Comparison of ENCODE assay signal across 2 cellular contexts in genomic region chr20:62350098-62350628, GRCh38.
TF ChIP-seq lines count a peak whose summit lies in the region.

No MANE protein-coding gene starts in this region.

TF ChIP-seq in A549, 52 proteins besides CTCF, POLR2A, EP300 and RAD21:
- 0 out of 2 replicates have a peak, but pooled peaks have one; percentile 11 for TF ChIP-seq ZSCAN20 (CRISPR knock-in tag; IDR thresholded peaks at IDR 0.05)
- peak; percentile 30; the same call in 1 of the 2 replicates for TF ChIP-seq JUNB (IDR thresholded peaks at IDR 0.05)
- TF ChIP-seq FOSB (CRISPR knock-in tag; IDR thresholded peaks at IDR 0.05): no peak
- peak; percentile 37 for TF ChIP-seq GATA3 (IDR thresholded peaks at IDR 0.05; ENCODE audit: borderline replicate concordance)
- peak; percentile 64; the same call in 1 of the 2 replicates for TF ChIP-seq FOSL2 (IDR thresholded peaks at IDR 0.05)
- peak; percentile 86 for TF ChIP-seq FOSL2 (CRISPR knock-in tag; IDR thresholded peaks at IDR 0.05)
- TF ChIP-seq HOXB5 (CRISPR knock-in tag; IDR thresholded peaks at IDR 0.05): no peak
- TF ChIP-seq EHMT2 (IDR thresholded peaks at IDR 0.05; ENCODE audit: low read depth): no peak
- no peak for TF ChIP-seq HDAC2 (IDR thresholded peaks at IDR 0.05)
- no peak for TF ChIP-seq ZNF302 (CRISPR knock-in tag; IDR thresholded peaks at IDR 0.05)
- peak; percentile 1; the same call in 1 of the 2 replicates for TF ChIP-seq MAZ (IDR thresholded peaks at IDR 0.05; ENCODE audit: borderline replicate concordance, low read depth, low read length)
- no peak for TF ChIP-seq E2F6 (IDR thresholded peaks at IDR 0.05; ENCODE audit: borderline replicate concordance, low read depth)
- TF ChIP-seq JUN (IDR thresholded peaks at IDR 0.05): peak in 1 of 2 experiments; percentile 65; a peak in 2 of 5 replicates
- peak; percentile 51; the same call in 1 of the 2 replicates for TF ChIP-seq MAX (IDR thresholded peaks at IDR 0.05)
- TF ChIP-seq RFX5 (IDR thresholded peaks at IDR 0.05): no peak
- 0 out of 3 replicates have a peak, but pooled peaks have one; percentile 23 for TF ChIP-seq BCL3 (IDR thresholded peaks at IDR 0.05)
- TF ChIP-seq ATOH8 (CRISPR knock-in tag; IDR thresholded peaks at IDR 0.05; ENCODE audit: low read depth): no peak
- TF ChIP-seq TP53 (CRISPR knock-in tag; IDR thresholded peaks at IDR 0.05): no peak
- TF ChIP-seq HES2 (IDR thresholded peaks at IDR 0.05): no peak
- TF ChIP-seq USF2 (IDR thresholded peaks at IDR 0.05): 0 out of 2 replicates have a peak, but pooled peaks have one; percentile 30
TF ChIP-seq in A549: peak in this region for 9.

TF ChIP-seq in IMR-90, 13 proteins besides CTCF, POLR2A, EP300 and RAD21:
- TF ChIP-seq USF2 (IDR thresholded peaks at IDR 0.05; ENCODE audit: low read depth, low read length) (no peak), NFE2L2 (IDR thresholded peaks at IDR 0.05; ENCODE audit: low read depth, low read length) (no peak), ELK1 (IDR thresholded peaks at IDR 0.05; ENCODE audit: borderline replicate concordance, low read depth, low read length) (no peak), CHD1 (IDR thresholded peaks at IDR 0.05; ENCODE audit: low read depth, low read length) (no peak), CEBPB (IDR thresholded peaks at IDR 0.05; ENCODE audit: low read depth, low read length) (no peak), BHLHE40 (IDR thresholded peaks at IDR 0.05; ENCODE audit: low read depth, low read length) (no peak), SMC3 (IDR thresholded peaks at IDR 0.05; ENCODE audit: low read depth, low read length) (no peak), MAFK (IDR thresholded peaks at IDR 0.05; ENCODE audit: low read depth, low read length) (no peak), RCOR1 (IDR thresholded peaks at IDR 0.05; ENCODE audit: insufficient replicate concordance, low read length) (no peak)
